8 cellular contexts compared by ENCODE assay signal in genomic region chr1:235329139-235329808, GRCh38. TPM values are rescaled to one million over a fixed set of nuclear protein-coding genes. Genes with fewer than 3 reads are reported as not detected.
DNase-seq lines count a peak whose midpoint lies in the region; ATAC-seq and TF ChIP-seq lines count a peak whose summit lies in the region.

No MANE protein-coding gene starts in this region.

- peaks cover 30% of the 10 kb centered on the region for H3F3A ChIP-seq in SU-DHL-6 (ENCODE audit: insufficient read depth)

- CTCF ChIA-PET in mammary epithelial cell (lab: Charles Lee; ENCODE audit: low non-redundant PET) = no interaction called here

- peak overlapping the region; percentile 95 for H3K4me2 ChIP-seq in SU-DHL-6 (ENCODE audit: low read depth, low read length, poor library complexity, severe bottlenecking)
- H3K4me2 ChIP-seq in mammary epithelial cell (ENCODE audit: insufficient read depth, low read depth, low read length) = peak overlapping the region; percentile 84

- H3K79me2 ChIP-seq in SU-DHL-6 (ENCODE audit: insufficient read depth, low read length) (peaks cover 89% of the 10 kb centered on the region), mammary epithelial cell (ENCODE audit: insufficient read depth, low read length) (peaks cover 91% of the 10 kb centered on the region)

- in situ Hi-C loops in mammary epithelial cell (cut with MboI; ENCODE audit: low sequenced_read_pairs in 2 of 2) = loop anchor here in 1 of 2 donors (5.0 kb wide), 1 partner anchor 88 kb away; no protein-coding TSS in a partner anchor

- TF ChIP-seq CTCF in AG09309 (IDR thresholded peaks at IDR 0.05; ENCODE audit: control insufficient read depth, insufficient read depth, low read depth, low read length, missing control alignments) (no peak), SU-DHL-6 (IDR thresholded peaks at IDR 0.05; ENCODE audit: insufficient read depth, low read length, poor library complexity, severe bottlenecking) (peak; percentile 33), mammary epithelial cell (conservative IDR thresholded peaks at IDR 0.05 in 1 of 2, IDR thresholded peaks at IDR 0.05 in 1 of 2; ENCODE audit: extremely low read depth in 1 of 2, insufficient read depth in 1 of 2, low read depth in 1 of 2, low read length in 2 of 2) (peak; percentile 1 to 19), right lobe of liver (IDR thresholded peaks at IDR 0.05) (peak in 1 of 4 donors; percentile 16)

- no peak for TF ChIP-seq POLR2A in right lobe of liver (IDR thresholded peaks at IDR 0.05)

- TSS peak; percentile 47 for BruUV-seq in mammary epithelial cell (replicated peaks; lab: Mats Ljungman, UMichigan)

- peak overlapping the region; percentile 74 for H3K9ac ChIP-seq in SU-DHL-6 (ENCODE audit: low read length)
- peak overlapping the region; percentile 95 for H3K9ac ChIP-seq in mammary epithelial cell (ENCODE audit: insufficient read depth, low read length)

- peak overlapping the region; percentile 62 for H2AFZ ChIP-seq in SU-DHL-6 (ENCODE audit: low read depth, low read length, severe bottlenecking)
- peak overlapping the region; percentile 92 for H2AFZ ChIP-seq in mammary epithelial cell (ENCODE audit: low read depth, low read length)

- DNase-seq in AG09309 (ENCODE audit: low read depth) = no peak
- no peak for DNase-seq in mammary epithelial cell
- peak in 1 of 3 donors; percentile 33 for DNase-seq in right lobe of liver
- peak; percentile 16 to 20 for DNase-seq in stimulated activated CD8-positive, alpha-beta memory T cell treated with anti-CD3 and anti-CD28 coated beads, Interleukin-2, amount 100 ng/mL, for 48 hours (ENCODE audit: low read depth in 2 of 2)
- DNase-seq in NCI-H345 treated with DMSO at 0.1 percent for 48 hours (lab: John Stamatoyannopoulos, UW; ENCODE audit: unreplicated experiment) = no peak

- peaks cover 24% of the 10 kb centered on the region for H3K4me1 ChIP-seq in mammary epithelial cell (ENCODE audit: insufficient read depth, low read length)
- peaks cover 0 to 52% (median 13%) of the 10 kb centered on the region in 4 donors for H3K4me1 ChIP-seq in right lobe of liver

- H3K36me3 ChIP-seq in SU-DHL-6 (ENCODE audit: low read length) (no peaks in the 10 kb centered on the region; the same call in 1 of the 2 replicates), mammary epithelial cell (ENCODE audit: insufficient read depth, low read length) (no peaks in the 10 kb centered on the region), right lobe of liver (no peaks in the 10 kb centered on the region)

- dilution Hi-C loops in mammary epithelial cell (cut with HindIII; ENCODE audit: low sequenced_read_pairs) = no loop called here

- intact Hi-C loops in mammary epithelial cell (cut with micrococcal nuclease) (loop anchor here (1.0 to 10.0 kb wide), 5 partner anchors 76 to 844 kb away; partner anchors contain the start of genes B3GALNT2 and RBM34), right lobe of liver (cut with DNase I) (no loop called here)

- H3K4me3 ChIP-seq in AG09309 (ENCODE audit: control insufficient read depth, low read depth, low read length) (peak overlapping the region; percentile 55), SU-DHL-6 (ENCODE audit: insufficient read depth, low read length, poor library complexity, severe bottlenecking) (peak overlapping the region; percentile 63), mammary epithelial cell (replicated peaks in 1 of 3; ENCODE audit: insufficient read depth in 1 of 3, low read depth in 2 of 3, low read length in 3 of 3) (peak overlapping the region; percentile 67 to 83 (median 77)), right lobe of liver (peak overlapping the region; percentile 51 to 72 (median 55))

- H3K27me3 ChIP-seq in SU-DHL-6 (ENCODE audit: low read length) = no peaks in the 10 kb centered on the region
- H3K27me3 ChIP-seq in mammary epithelial cell (ENCODE audit: insufficient read depth, low read length) = no peaks in the 10 kb centered on the region
- no peaks in the 10 kb centered on the region for H3K27me3 ChIP-seq in right lobe of liver

- H3K9me3 ChIP-seq in SU-DHL-6 (ENCODE audit: insufficient read depth, low read length) (no peaks in the 10 kb centered on the region), mammary epithelial cell (replicated peaks; ENCODE audit: insufficient read depth, low read length) (no peaks in the 10 kb centered on the region), right lobe of liver (no peaks in the 10 kb centered on the region)

- peak overlapping the region; percentile 85 for H3K27ac ChIP-seq in SU-DHL-6 (ENCODE audit: low read depth, low read length)
- peak overlapping the region; percentile 86 for H3K27ac ChIP-seq in mammary epithelial cell (ENCODE audit: insufficient read depth, low read depth, low read length)
- peak overlapping the region; percentile 71 to 78 (median 75) for H3K27ac ChIP-seq in right lobe of liver

- H4K20me1 ChIP-seq in SU-DHL-6 (ENCODE audit: low read depth, low read length) (peaks cover 14% of the 10 kb centered on the region), mammary epithelial cell (ENCODE audit: insufficient read depth, low read length) (no peaks in the 10 kb centered on the region)

- 2% methylated on average over 17 of the region's 20 CpGs for WGBS in mammary epithelial cell (ENCODE audit: low coverage, missing lambda C conversion rate)
- WGBS in right lobe of liver (ENCODE audit: insufficient coverage, low coverage, low lambda C conversion rate, missing lambda C conversion rate) = 2% methylated on average over 20 of the region's 20 CpGs

- no peaks in the 10 kb centered on the region for H3K9me2 ChIP-seq in SU-DHL-6 (replicated peaks; ENCODE audit: insufficient read depth, low read length)

- ATAC-seq in GM18511 (IDR thresholded peaks at IDR 0.05; ENCODE audit: unreplicated experiment) (peak; percentile 30), HG03280 (IDR thresholded peaks at IDR 0.05; ENCODE audit: unreplicated experiment) (peak; percentile 27), right lobe of liver (peak in 1 of 4 donors; percentile 5)

RNA-seq across cellular contexts. Expression of gene GGPS1, which starts 0.9 kb away (rescaled TPM):
- total RNA-seq in mammary epithelial cell (10 to 100 TPM; 35.8 to 37.9 TPM), right lobe of liver (10 to 100 TPM in 4 of 6 experiments, 1 to 10 TPM in 2; 7.8 to 12.1 (median 10.6) TPM)
- 18.0 TPM for polyA plus RNA-seq in mammary epithelial cell
- polyA minus RNA-seq in mammary epithelial cell = 37.6 TPM

RNA-seq across cellular contexts. Expression of gene ARID4B, which starts 1.3 kb away (rescaled TPM):
- total RNA-seq in mammary epithelial cell (10 to 100 TPM; 20.5 to 24.6 TPM), right lobe of liver (10 to 100 TPM in 4 of 6 experiments, 1 to 10 TPM in 2; 8.0 to 16.2 (median 11.4) TPM)
- polyA plus RNA-seq in mammary epithelial cell = 4.9 TPM
- 121 TPM for polyA minus RNA-seq in mammary epithelial cell

RNA-seq across cellular contexts. Expression of gene TBCE, which starts 38.0 kb away (rescaled TPM):
- total RNA-seq in mammary epithelial cell (10 to 100 TPM; 15.8 to 19.4 TPM), right lobe of liver (10 to 100 TPM; 11.2 to 16.6 (median 13.3) TPM)
- polyA plus RNA-seq in mammary epithelial cell = 15.2 TPM
- polyA minus RNA-seq in mammary epithelial cell = 19.4 TPM

Comparison
In these comparisons a context has a peak if more than half of its experiments do, and no peak if none do; other contexts are left out.
1. DNase-seq: peak in stimulated activated CD8-positive, alpha-beta memory T cell treated with anti-CD3 and anti-CD28 coated beads, Interleukin-2, amount 100 ng/mL, for 48 hours (2 of 2); none in AG09309 (single experiment), mammary epithelial cell (single experiment) and NCI-H345 treated with DMSO at 0.1 percent for 48 hours (single experiment).
2. Peak in every context shown above with its lines, with median percentiles within 50 percentile points of each other: H3K4me3 ChIP-seq and H3K27ac ChIP-seq.